In the genomic region with DNA sequence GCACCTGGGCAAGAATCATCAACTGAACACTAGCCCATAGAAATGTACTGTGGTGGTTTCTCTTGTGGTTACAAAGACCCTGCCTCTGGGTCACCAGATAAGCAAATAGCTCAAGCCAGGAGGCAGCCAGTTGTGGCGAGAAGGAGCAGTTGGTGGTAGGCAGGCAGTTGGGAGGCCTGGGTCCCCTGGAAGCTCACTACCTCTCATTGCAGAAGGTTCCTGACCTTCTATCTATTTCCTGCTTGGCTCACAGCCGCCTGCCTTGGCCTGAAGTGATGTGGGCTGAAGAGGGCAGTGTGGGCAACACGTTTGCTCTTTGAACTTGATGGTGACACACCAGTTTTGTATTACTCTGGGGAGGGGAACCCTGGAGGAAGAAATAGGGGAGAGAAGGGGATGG, we compare ENCODE assay signal across 1 cellular context.
TF ChIP-seq lines count a peak whose summit lies in the region.

No MANE protein-coding gene starts in this region.

TF ChIP-seq in GM23338, 12 proteins besides CTCF, POLR2A, EP300 and RAD21 (continued from another document):
- TF ChIP-seq, protein P1, sequence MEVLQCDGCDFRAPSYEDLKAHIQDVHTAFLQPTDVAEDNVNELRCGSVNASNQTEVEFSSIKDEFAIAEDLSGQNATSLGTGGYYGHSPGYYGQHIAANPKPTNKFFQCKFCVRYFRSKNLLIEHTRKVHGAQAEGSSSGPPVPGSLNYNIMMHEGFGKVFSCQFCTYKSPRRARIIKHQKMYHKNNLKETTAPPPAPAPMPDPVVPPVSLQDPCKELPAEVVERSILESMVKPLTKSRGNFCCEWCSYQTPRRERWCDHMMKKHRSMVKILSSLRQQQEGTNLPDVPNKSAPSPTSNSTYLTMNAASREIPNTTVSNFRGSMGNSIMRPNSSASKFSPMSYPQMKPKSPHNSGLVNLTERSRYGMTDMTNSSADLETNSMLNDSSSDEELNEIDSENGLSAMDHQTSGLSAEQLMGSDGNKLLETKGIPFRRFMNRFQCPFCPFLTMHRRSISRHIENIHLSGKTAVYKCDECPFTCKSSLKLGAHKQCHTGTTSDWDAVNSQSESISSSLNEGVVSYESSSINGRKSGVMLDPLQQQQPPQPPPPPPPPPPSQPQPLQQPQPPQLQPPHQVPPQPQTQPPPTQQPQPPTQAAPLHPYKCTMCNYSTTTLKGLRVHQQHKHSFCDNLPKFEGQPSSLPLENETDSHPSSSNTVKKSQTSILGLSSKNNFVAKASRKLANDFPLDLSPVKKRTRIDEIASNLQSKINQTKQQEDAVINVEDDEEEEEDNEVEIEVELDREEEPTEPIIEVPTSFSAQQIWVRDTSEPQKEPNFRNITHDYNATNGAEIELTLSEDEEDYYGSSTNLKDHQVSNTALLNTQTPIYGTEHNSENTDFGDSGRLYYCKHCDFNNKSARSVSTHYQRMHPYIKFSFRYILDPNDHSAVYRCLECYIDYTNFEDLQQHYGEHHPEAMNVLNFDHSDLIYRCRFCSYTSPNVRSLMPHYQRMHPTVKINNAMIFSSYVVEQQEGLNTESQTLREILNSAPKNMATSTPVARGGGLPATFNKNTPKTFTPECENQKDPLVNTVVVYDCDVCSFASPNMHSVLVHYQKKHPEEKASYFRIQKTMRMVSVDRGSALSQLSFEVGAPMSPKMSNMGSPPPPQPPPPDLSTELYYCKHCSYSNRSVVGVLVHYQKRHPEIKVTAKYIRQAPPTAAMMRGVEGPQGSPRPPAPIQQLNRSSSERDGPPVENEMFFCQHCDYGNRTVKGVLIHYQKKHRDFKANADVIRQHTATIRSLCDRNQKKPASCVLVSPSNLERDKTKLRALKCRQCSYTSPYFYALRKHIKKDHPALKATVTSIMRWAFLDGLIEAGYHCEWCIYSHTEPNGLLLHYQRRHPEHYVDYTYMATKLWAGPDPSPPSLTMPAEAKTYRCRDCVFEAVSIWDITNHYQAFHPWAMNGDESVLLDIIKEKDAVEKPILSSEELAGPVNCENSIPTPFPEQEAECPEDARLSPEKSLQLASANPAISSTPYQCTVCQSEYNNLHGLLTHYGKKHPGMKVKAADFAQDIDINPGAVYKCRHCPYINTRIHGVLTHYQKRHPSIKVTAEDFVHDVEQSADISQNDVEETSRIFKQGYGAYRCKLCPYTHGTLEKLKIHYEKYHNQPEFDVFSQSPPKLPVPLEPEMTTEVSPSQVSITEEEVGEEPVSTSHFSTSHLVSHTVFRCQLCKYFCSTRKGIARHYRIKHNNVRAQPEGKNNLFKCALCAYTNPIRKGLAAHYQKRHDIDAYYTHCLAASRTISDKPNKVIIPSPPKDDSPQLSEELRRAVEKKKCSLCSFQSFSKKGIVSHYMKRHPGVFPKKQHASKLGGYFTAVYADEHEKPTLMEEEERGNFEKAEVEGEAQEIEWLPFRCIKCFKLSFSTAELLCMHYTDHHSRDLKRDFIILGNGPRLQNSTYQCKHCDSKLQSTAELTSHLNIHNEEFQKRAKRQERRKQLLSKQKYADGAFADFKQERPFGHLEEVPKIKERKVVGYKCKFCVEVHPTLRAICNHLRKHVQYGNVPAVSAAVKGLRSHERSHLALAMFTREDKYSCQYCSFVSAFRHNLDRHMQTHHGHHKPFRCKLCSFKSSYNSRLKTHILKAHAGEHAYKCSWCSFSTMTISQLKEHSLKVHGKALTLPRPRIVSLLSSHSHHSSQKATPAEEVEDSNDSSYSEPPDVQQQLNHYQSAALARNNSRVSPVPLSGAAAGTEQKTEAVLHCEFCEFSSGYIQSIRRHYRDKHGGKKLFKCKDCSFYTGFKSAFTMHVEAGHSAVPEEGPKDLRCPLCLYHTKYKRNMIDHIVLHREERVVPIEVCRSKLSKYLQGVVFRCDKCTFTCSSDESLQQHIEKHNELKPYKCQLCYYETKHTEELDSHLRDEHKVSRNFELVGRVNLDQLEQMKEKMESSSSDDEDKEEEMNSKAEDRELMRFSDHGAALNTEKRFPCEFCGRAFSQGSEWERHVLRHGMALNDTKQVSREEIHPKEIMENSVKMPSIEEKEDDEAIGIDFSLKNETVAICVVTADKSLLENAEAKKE (CRISPR knock-in tag; IDR thresholded peaks at IDR 0.05) = no peak
- TF ChIP-seq NANOG (IDR thresholded peaks at IDR 0.05; ENCODE audit: borderline replicate concordance) (no peak), ZNF114 (CRISPR knock-in tag; IDR thresholded peaks at IDR 0.05) (no peak), POLR2AphosphoS5 (IDR thresholded peaks at IDR 0.05; ENCODE audit: low read depth) (no peak), EZH2phosphoT487 (IDR thresholded peaks at IDR 0.05; ENCODE audit: unreplicated experiment) (no peak), CREB1 (CRISPR knock-in tag; IDR thresholded peaks at IDR 0.05; ENCODE audit: low read depth) (no peak), ZNF331 (CRISPR knock-in tag; IDR thresholded peaks at IDR 0.05; ENCODE audit: low read depth) (no peak)
- TF ChIP-seq, protein P2, sequence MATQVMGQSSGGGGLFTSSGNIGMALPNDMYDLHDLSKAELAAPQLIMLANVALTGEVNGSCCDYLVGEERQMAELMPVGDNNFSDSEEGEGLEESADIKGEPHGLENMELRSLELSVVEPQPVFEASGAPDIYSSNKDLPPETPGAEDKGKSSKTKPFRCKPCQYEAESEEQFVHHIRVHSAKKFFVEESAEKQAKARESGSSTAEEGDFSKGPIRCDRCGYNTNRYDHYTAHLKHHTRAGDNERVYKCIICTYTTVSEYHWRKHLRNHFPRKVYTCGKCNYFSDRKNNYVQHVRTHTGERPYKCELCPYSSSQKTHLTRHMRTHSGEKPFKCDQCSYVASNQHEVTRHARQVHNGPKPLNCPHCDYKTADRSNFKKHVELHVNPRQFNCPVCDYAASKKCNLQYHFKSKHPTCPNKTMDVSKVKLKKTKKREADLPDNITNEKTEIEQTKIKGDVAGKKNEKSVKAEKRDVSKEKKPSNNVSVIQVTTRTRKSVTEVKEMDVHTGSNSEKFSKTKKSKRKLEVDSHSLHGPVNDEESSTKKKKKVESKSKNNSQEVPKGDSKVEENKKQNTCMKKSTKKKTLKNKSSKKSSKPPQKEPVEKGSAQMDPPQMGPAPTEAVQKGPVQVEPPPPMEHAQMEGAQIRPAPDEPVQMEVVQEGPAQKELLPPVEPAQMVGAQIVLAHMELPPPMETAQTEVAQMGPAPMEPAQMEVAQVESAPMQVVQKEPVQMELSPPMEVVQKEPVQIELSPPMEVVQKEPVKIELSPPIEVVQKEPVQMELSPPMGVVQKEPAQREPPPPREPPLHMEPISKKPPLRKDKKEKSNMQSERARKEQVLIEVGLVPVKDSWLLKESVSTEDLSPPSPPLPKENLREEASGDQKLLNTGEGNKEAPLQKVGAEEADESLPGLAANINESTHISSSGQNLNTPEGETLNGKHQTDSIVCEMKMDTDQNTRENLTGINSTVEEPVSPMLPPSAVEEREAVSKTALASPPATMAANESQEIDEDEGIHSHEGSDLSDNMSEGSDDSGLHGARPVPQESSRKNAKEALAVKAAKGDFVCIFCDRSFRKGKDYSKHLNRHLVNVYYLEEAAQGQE (IDR thresholded peaks at IDR 0.05; ENCODE audit: unreplicated experiment) = no peak
